ENCODE assay signal across 1 cellular context in genomic region chr15:25464784-25465183, GRCh38.
TF ChIP-seq lines count a peak whose summit lies in the region.

No MANE protein-coding gene starts in this region.

TF ChIP-seq in GM23338, 12 proteins besides CTCF, POLR2A, EP300 and RAD21 (continued from another document):
- no peak for TF ChIP-seq JUNB (IDR thresholded peaks at IDR 0.05; ENCODE audit: unreplicated experiment)
- TF ChIP-seq EZH2phosphoT487 (IDR thresholded peaks at IDR 0.05; ENCODE audit: unreplicated experiment) = no peak
- no peak for TF ChIP-seq CREB1 (CRISPR knock-in tag; IDR thresholded peaks at IDR 0.05; ENCODE audit: low read depth)
- TF ChIP-seq POLR2AphosphoS5 (IDR thresholded peaks at IDR 0.05; ENCODE audit: low read depth) = no peak
- TF ChIP-seq EZH2 (IDR thresholded peaks at IDR 0.05; ENCODE audit: low read depth, unreplicated experiment) = no peak
- no peak for TF ChIP-seq ZNF114 (CRISPR knock-in tag; IDR thresholded peaks at IDR 0.05)
